In the genomic region with DNA sequence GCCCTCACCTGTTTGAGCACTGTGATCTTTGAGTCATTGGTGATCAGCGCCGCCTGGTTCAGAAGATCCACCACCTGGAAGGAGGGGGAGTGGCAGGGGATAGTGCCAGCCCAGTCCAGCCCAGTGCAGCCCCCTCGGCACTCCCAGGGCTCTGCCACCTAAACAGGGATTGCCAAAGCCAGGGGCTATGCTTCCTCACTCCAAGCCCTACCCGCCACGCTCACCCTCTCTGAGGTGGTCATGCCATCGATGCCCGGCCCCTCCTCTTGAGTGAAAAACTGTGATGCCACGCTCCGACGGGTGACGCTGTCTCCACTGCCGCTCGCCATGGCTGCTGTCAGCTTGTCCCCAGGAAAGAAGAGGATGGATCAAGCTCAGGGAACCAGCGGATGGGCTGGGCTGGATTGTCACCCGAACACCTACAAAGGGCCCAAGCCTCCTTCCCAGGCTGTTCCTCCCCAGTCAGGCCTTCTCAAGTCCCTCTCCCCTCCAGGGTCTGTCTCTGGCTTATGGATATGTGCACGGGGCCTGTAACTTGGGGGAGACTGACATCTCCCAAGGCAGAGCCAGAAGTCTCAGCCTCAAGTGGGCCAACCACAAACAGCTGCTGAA, we compare ENCODE assay signal across 1 cellular context.
TF ChIP-seq lines count a peak whose summit lies in the region.

No MANE protein-coding gene starts in this region.

TF ChIP-seq in K562, 482 proteins besides CTCF, POLR2A, EP300 and RAD21:
- TF ChIP-seq, protein P1, sequence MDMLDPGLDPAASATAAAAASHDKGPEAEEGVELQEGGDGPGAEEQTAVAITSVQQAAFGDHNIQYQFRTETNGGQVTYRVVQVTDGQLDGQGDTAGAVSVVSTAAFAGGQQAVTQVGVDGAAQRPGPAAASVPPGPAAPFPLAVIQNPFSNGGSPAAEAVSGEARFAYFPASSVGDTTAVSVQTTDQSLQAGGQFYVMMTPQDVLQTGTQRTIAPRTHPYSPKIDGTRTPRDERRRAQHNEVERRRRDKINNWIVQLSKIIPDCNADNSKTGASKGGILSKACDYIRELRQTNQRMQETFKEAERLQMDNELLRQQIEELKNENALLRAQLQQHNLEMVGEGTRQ (CRISPR knock-in tag; IDR thresholded peaks at IDR 0.05) = no peak
- TF ChIP-seq, protein P2, sequence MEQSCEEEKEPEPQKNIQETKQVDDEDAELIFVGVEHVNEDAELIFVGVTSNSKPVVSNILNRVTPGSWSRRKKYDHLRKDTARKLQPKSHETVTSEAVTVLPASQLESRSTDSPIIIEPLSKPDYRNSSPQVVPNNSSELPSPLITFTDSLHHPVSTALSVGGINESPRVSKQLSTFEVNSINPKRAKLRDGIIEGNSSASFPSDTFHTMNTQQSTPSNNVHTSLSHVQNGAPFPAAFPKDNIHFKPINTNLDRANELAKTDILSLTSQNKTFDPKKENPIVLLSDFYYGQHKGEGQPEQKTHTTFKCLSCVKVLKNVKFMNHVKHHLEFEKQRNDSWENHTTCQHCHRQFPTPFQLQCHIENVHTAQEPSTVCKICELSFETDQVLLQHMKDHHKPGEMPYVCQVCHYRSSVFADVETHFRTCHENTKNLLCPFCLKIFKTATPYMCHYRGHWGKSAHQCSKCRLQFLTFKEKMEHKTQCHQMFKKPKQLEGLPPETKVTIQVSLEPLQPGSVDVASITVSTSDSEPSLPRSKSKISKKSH (CRISPR knock-in tag; IDR thresholded peaks at IDR 0.05) = no peak
- no peak for TF ChIP-seq ZC3H8 (IDR thresholded peaks at IDR 0.05)
- TF ChIP-seq, protein P3, sequence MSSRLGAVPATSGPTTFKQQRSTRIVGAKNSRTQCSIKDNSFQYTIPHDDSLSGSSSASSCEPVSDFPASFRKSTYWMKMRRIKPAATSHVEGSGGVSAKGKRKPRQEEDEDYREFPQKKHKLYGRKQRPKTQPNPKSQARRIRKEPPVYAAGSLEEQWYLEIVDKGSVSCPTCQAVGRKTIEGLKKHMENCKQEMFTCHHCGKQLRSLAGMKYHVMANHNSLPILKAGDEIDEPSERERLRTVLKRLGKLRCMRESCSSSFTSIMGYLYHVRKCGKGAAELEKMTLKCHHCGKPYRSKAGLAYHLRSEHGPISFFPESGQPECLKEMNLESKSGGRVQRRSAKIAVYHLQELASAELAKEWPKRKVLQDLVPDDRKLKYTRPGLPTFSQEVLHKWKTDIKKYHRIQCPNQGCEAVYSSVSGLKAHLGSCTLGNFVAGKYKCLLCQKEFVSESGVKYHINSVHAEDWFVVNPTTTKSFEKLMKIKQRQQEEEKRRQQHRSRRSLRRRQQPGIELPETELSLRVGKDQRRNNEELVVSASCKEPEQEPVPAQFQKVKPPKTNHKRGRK (tag; IDR thresholded peaks at IDR 0.05) = no peak
- no peak for TF ChIP-seq MBD2 (IDR thresholded peaks at IDR 0.05; ENCODE audit: borderline replicate concordance, low read depth)
- TF ChIP-seq POLR2G (IDR thresholded peaks at IDR 0.05; ENCODE audit: low read depth, low read length) = peak; percentile 53
- TF ChIP-seq PHB2 (IDR thresholded peaks at IDR 0.05; ENCODE audit: low read depth) = no peak
- no peak for TF ChIP-seq SAFB (IDR thresholded peaks at IDR 0.05; ENCODE audit: borderline replicate concordance, low read depth, low read length)
- TF ChIP-seq NRF1 (conservative IDR thresholded peaks at IDR 0.05 in 1 of 2, IDR thresholded peaks at IDR 0.05 in 1 of 2) = no peak
- TF ChIP-seq, protein P4, sequence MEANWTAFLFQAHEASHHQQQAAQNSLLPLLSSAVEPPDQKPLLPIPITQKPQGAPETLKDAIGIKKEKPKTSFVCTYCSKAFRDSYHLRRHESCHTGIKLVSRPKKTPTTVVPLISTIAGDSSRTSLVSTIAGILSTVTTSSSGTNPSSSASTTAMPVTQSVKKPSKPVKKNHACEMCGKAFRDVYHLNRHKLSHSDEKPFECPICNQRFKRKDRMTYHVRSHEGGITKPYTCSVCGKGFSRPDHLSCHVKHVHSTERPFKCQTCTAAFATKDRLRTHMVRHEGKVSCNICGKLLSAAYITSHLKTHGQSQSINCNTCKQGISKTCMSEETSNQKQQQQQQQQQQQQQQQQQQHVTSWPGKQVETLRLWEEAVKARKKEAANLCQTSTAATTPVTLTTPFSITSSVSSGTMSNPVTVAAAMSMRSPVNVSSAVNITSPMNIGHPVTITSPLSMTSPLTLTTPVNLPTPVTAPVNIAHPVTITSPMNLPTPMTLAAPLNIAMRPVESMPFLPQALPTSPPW (CRISPR knock-in tag; IDR thresholded peaks at IDR 0.05) = no peak
- TF ChIP-seq NFE2L1 (tag; IDR thresholded peaks at IDR 0.05; ENCODE audit: borderline replicate concordance, low read depth) = no peak
- peak; percentile 28; the same call in 1 of the 2 replicates for TF ChIP-seq RBFOX2 (IDR thresholded peaks at IDR 0.05; ENCODE audit: low read depth, low read length)
- TF ChIP-seq RBM14 (IDR thresholded peaks at IDR 0.05; ENCODE audit: borderline replicate concordance, insufficient read depth, low read depth, low read length) = no peak
- no peak for TF ChIP-seq JUND (IDR thresholded peaks at IDR 0.05; ENCODE audit: borderline replicate concordance, low read depth, low read length)
- TF ChIP-seq JUND (tag; IDR thresholded peaks at IDR 0.05; ENCODE audit: borderline replicate concordance, low read depth, low read length) = no peak
